Comparison of ENCODE assay signal across 16 cellular contexts in the genomic region with DNA sequence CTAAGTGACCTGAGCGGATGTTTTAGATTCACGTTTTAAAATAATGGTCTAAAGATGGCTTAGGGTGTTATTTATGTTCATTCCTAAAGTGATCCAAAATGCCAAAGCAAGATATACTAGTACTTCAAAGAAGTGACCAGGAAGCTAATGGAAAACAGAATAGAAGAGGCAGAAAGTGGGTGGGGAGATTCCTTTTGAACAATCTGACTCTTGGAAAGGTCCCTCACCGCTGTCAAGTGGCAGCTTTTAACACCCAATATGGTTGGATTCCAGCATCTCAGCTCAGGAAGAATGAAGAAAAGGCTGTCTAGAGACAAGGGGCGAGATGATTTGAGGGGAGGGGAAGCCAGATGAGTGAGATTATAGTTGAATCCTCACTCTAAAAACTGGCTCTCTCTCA.
DNase-seq lines count a peak whose midpoint lies in the region; TF ChIP-seq lines count a peak whose summit lies in the region.
"Had no signal": no experiment of that assay in that cellular context is flagged by ENCODE, and none has a peak within 500 bp of the region (broad histone marks: within the 10 kb centered on the region; RNA-seq: fewer than 3 reads in every experiment).

No MANE protein-coding gene starts in this region.

- H3K4me3 ChIP-seq in mesenchymal stem cell (ENCODE audit: insufficient read depth in 1 of 2, low read depth in 1 of 2, low read length in 2 of 2) = peak overlapping the region in 1 of 2 experiments; percentile 5
- no peak overlapping the region for H3K4me3 ChIP-seq in stomach smooth muscle (ENCODE audit: low read length in 2 of 2)
- H3K4me3 ChIP-seq in BE2C (ENCODE audit: low read depth, low read length) = no peak overlapping the region

- peak overlapping the region; percentile 61 for H2BK5ac ChIP-seq in mesenchymal stem cell (ENCODE audit: low read depth, low read length, poor library complexity, severe bottlenecking)

- H3K9ac ChIP-seq in mesenchymal stem cell (ENCODE audit: low read length) = peak overlapping the region; percentile 11
- peak overlapping the region in 1 of 2 donors; percentile 64 for H3K9ac ChIP-seq in stomach smooth muscle (ENCODE audit: low read length in 2 of 2)

- no peak for TF ChIP-seq CTCF in HFFc6 (IDR thresholded peaks at IDR 0.05)
- no peak for TF ChIP-seq CTCF in chondrocyte (IDR thresholded peaks at IDR 0.05)
- TF ChIP-seq CTCF in BE2C (IDR thresholded peaks at IDR 0.05; ENCODE audit: low read depth, low read length) = no peak

- H3K27me3 ChIP-seq in mesenchymal stem cell (ENCODE audit: control insufficient read depth in 1 of 2, insufficient read depth in 1 of 2, low read length in 2 of 2) (no peaks in the 10 kb centered on the region), stomach smooth muscle (ENCODE audit: control insufficient read depth in 1 of 2, insufficient read depth in 2 of 2, low read length in 2 of 2) (no peaks in the 10 kb centered on the region), BE2C (no peaks in the 10 kb centered on the region)

- H3K4me1 ChIP-seq in mesenchymal stem cell (ENCODE audit: control insufficient read depth, insufficient read depth, low read depth, low read length) (peaks cover 3% of the 10 kb centered on the region), stomach smooth muscle (ENCODE audit: control insufficient read depth, insufficient read depth, low read length) (peaks cover 8% of the 10 kb centered on the region), BE2C (no peaks in the 10 kb centered on the region)

- POLR2A ChIA-PET in activated CD4-positive, alpha-beta memory T cell treated with anti-CD3 and anti-CD28 coated beads, Interleukin-2, amount 10 ng/mL, durations not matched to agents 7 days and 5 days (lab: Charles Lee) = no interaction called here

- H3K27ac Mint-ChIP-seq in HFFc6 (peak overlapping the region; percentile 77), chondrocyte (ENCODE audit: unreplicated experiment) (peak overlapping the region; percentile 97)
- no peak overlapping the region for H3K27ac Mint-ChIP-seq in activated CD4-positive, alpha-beta memory T cell treated with anti-CD3 and anti-CD28 coated beads, Interleukin-2, amount 10 ng/mL, durations not matched to agents 7 days and 5 days
- H3K27ac Mint-ChIP-seq: activated naive CD8-positive, alpha-beta T cell treated with anti-CD3 and anti-CD28 coated beads, Interleukin-2, amount 50 U/mL, for 24 hours; T-helper 1 cell treated with Interleukin-12 subunit alpha and Interleukin-12 subunit beta and Interleukin-4 antibody, amounts not matched to agents 30 μg/mL and 1 μg/mL, for 36 hours had no signal

- H2AK5ac ChIP-seq in mesenchymal stem cell (ENCODE audit: low read length, severe bottlenecking) = peak overlapping the region; percentile 88

- H2AFZ ChIP-seq in mesenchymal stem cell (ENCODE audit: low read depth, low read length) = no peak overlapping the region

- H3K27me3 Mint-ChIP-seq in HFFc6 (ENCODE audit: insufficient read depth) (no peaks in the 10 kb centered on the region; the same call in 1 of the 2 replicates), chondrocyte (ENCODE audit: low read depth) (no peaks in the 10 kb centered on the region)
- no peaks in the 10 kb centered on the region for H3K27me3 Mint-ChIP-seq in activated CD4-positive, alpha-beta memory T cell treated with anti-CD3 and anti-CD28 coated beads, Interleukin-2, amount 10 ng/mL, durations not matched to agents 7 days and 5 days
- H3K27me3 Mint-ChIP-seq: activated naive CD8-positive, alpha-beta T cell treated with anti-CD3 and anti-CD28 coated beads, Interleukin-2, amount 50 U/mL, for 24 hours; CD4-positive, CD25-positive, alpha-beta regulatory T cell had no signal

- H2BK12ac ChIP-seq in mesenchymal stem cell (ENCODE audit: low read length in 2 of 2) = peak overlapping the region in 1 of 2 experiments; percentile 29

- no peak overlapping the region for H3K23ac ChIP-seq in mesenchymal stem cell (ENCODE audit: low read length in 2 of 2)

- peaks cover 46% of the 10 kb centered on the region for H3K4me1 Mint-ChIP-seq in HFFc6 (ENCODE audit: low read depth)
- H3K4me1 Mint-ChIP-seq in chondrocyte (ENCODE audit: low read depth) = peaks cover 20% of the 10 kb centered on the region
- no peaks in the 10 kb centered on the region for H3K4me1 Mint-ChIP-seq in activated CD4-positive, alpha-beta memory T cell treated with anti-CD3 and anti-CD28 coated beads, Interleukin-2, amount 10 ng/mL, durations not matched to agents 7 days and 5 days
- H3K4me1 Mint-ChIP-seq: activated naive CD8-positive, alpha-beta T cell treated with anti-CD3 and anti-CD28 coated beads, Interleukin-2, amount 50 U/mL, for 24 hours had no signal

- H3K9me3 Mint-ChIP-seq in HFFc6 (no peaks in the 10 kb centered on the region), chondrocyte (ENCODE audit: low read depth) (peaks cover 3% of the 10 kb centered on the region)
- no peaks in the 10 kb centered on the region for H3K9me3 Mint-ChIP-seq in activated CD4-positive, alpha-beta memory T cell treated with anti-CD3 and anti-CD28 coated beads, Interleukin-2, amount 10 ng/mL, durations not matched to agents 7 days and 5 days
- H3K9me3 Mint-ChIP-seq: activated naive CD8-positive, alpha-beta T cell treated with anti-CD3 and anti-CD28 coated beads, Interleukin-2, amount 50 U/mL, for 24 hours; CD4-positive, CD25-positive, alpha-beta regulatory T cell; T-helper 1 cell treated with Interleukin-12 subunit alpha and Interleukin-12 subunit beta and Interleukin-4 antibody, amounts not matched to agents 30 μg/mL and 1 μg/mL, for 36 hours had no signal

- H3K4me3 Mint-ChIP-seq in HFFc6 (peak overlapping the region; percentile 35; the same call in 1 of the 2 replicates), chondrocyte (ENCODE audit: unreplicated experiment) (no peak overlapping the region)
- H3K4me3 Mint-ChIP-seq in activated CD4-positive, alpha-beta memory T cell treated with anti-CD3 and anti-CD28 coated beads, Interleukin-2, amount 10 ng/mL, durations not matched to agents 7 days and 5 days = no peak overlapping the region
- H3K4me3 Mint-ChIP-seq: activated naive CD8-positive, alpha-beta T cell treated with anti-CD3 and anti-CD28 coated beads, Interleukin-2, amount 50 U/mL, for 24 hours; CD4-positive, CD25-positive, alpha-beta regulatory T cell; T-helper 1 cell treated with Interleukin-12 subunit alpha and Interleukin-12 subunit beta and Interleukin-4 antibody, amounts not matched to agents 30 μg/mL and 1 μg/mL, for 36 hours had no signal

- H2BK15ac ChIP-seq in mesenchymal stem cell (ENCODE audit: low read depth, poor library complexity, severe bottlenecking) = peak overlapping the region; percentile 52

- peaks cover 0 to 15% of the 10 kb centered on the region in 2 experiments for H3K36me3 ChIP-seq in mesenchymal stem cell (ENCODE audit: control insufficient read depth in 1 of 2, insufficient read depth in 2 of 2, low read depth in 1 of 2, low read length in 2 of 2)
- H3K36me3 ChIP-seq in stomach smooth muscle (ENCODE audit: control insufficient read depth in 2 of 2, insufficient read depth in 2 of 2, low read length in 2 of 2) = peaks cover 0 to 8% of the 10 kb centered on the region in 2 donors
- H3K36me3 ChIP-seq in BE2C = no peaks in the 10 kb centered on the region

- no peak overlapping the region for H2BK120ac ChIP-seq in mesenchymal stem cell (ENCODE audit: low read depth, low read length)

- no peaks in the 10 kb centered on the region for H3K9me3 ChIP-seq in mesenchymal stem cell (ENCODE audit: control insufficient read depth, low read length)
- H3K9me3 ChIP-seq in stomach smooth muscle (ENCODE audit: control insufficient read depth in 2 of 2, low read length in 2 of 2) = no peaks in the 10 kb centered on the region
- no peaks in the 10 kb centered on the region for H3K9me3 ChIP-seq in BE2C

- H4K8ac ChIP-seq in mesenchymal stem cell (ENCODE audit: low read length) = peak overlapping the region; percentile 84

- peak overlapping the region; percentile 38 to 62 for H3K18ac ChIP-seq in mesenchymal stem cell (ENCODE audit: low read depth in 1 of 2, low read length in 2 of 2)

- H3K79me1 ChIP-seq in mesenchymal stem cell (replicated peaks; ENCODE audit: low read length, poor library complexity, severe bottlenecking) = peaks cover 2% of the 10 kb centered on the region

- H3K14ac ChIP-seq in mesenchymal stem cell (ENCODE audit: low read length in 2 of 2) = no peak overlapping the region

- CTCF ChIA-PET in activated CD4-positive, alpha-beta memory T cell treated with anti-CD3 and anti-CD28 coated beads, Interleukin-2, amount 10 ng/mL, durations not matched to agents 7 days and 5 days (lab: Charles Lee) = no interaction called here

- peaks cover 13% of the 10 kb centered on the region; the same call in 1 of the 2 replicates for H3K36me3 Mint-ChIP-seq in HFFc6 (ENCODE audit: low read depth)
- peaks cover 9% of the 10 kb centered on the region for H3K36me3 Mint-ChIP-seq in chondrocyte (ENCODE audit: low read depth)
- peaks cover 14% of the 10 kb centered on the region for H3K36me3 Mint-ChIP-seq in activated CD4-positive, alpha-beta memory T cell treated with anti-CD3 and anti-CD28 coated beads, Interleukin-2, amount 10 ng/mL, durations not matched to agents 7 days and 5 days (ENCODE audit: low read depth)

- DNase-seq in HFFc6 = no peak
- no peak for DNase-seq in chondrocyte (ENCODE audit: low spot score)
- peak; percentile 19 for DNase-seq in mesenchymal stem cell
- DNase-seq in activated gamma-delta T cell (lab: John Stamatoyannopoulos, UW) = no peak
- no peak for DNase-seq in AG08396 (ENCODE audit: low spot score)
- DNase-seq in activated CD4-positive, alpha-beta memory T cell treated with anti-CD3 and anti-CD28 coated beads, Interleukin-2, amount 10 ng/mL, durations not matched to agents 7 days and 5 days = no peak
- no peak for DNase-seq in BE2C
- DNase-seq: activated CD4-positive, alpha-beta T cell treated with anti-CD3 and anti-CD28 coated beads for 4 hours; activated naive CD8-positive, alpha-beta T cell treated with anti-CD3 and anti-CD28 coated beads, Interleukin-2, amount 50 U/mL, for 24 hours; CD4-positive, CD25-positive, alpha-beta regulatory T cell; head of caudate nucleus; KG1; left cardiac atrium; NCI-H1417 had no signal

- no peak overlapping the region for H3K4me2 ChIP-seq in mesenchymal stem cell (ENCODE audit: low read length, poor library complexity, severe bottlenecking)

- no peak overlapping the region for H3K4ac ChIP-seq in mesenchymal stem cell (ENCODE audit: low read depth in 1 of 2, low read length in 2 of 2)

- H4K91ac ChIP-seq in mesenchymal stem cell (ENCODE audit: low read length) = no peak overlapping the region

- WGBS in mesenchymal stem cell = 78% methylated on average over 4 of the region's 4 CpGs

- peak overlapping the region; percentile 92 for H3K27ac ChIP-seq in mesenchymal stem cell (ENCODE audit: low read length, poor library complexity, severe bottlenecking)
- H3K27ac ChIP-seq in stomach smooth muscle (ENCODE audit: low read length) = peak overlapping the region; percentile 56
